Comparison of ENCODE assay signal across 13 cellular contexts in the genomic region with DNA sequence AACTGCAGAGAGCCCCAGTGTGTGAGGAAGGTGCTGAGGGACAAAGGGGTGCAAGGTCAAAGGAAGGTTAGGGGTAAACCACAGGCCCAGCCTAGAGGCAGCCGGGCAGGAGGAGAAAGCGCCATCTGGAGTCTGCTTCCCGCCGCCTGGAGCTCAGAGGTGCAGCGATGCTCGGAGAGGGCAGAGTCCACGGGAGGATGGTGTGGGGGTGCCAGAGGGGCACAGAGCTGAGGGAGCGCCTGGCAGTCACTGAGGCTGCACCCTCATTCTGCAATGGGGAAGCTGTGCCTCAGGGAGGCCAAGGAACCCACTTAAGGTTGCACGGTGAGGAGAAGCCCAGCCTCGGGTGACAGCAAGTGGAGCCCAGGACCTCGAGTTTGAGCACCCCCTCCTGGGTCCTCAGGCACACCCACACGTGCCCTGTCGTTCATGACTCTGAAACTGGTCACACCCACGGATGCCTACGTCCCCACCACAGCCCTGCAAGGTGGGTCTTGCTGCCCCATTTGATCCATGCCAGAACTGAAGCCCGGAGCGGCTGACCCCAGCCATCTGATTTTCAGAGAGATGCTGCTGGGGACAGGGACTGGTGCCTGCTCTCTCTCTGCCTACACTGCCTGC. TPM values are rescaled to one million over a fixed set of nuclear protein-coding genes. Genes with fewer than 3 reads are reported as not detected.
DNase-seq lines count a peak whose midpoint lies in the region; ATAC-seq and TF ChIP-seq lines count a peak whose summit lies in the region.
"Had no signal": no experiment of that assay in that cellular context is flagged by ENCODE, and none has a peak within 500 bp of the region (broad histone marks: within the 10 kb centered on the region; RNA-seq: fewer than 3 reads in every experiment).

No MANE protein-coding gene starts in this region.

- peaks cover 20% of the 10 kb centered on the region for H3K4me1 Mint-ChIP-seq in GM23338
- H3K4me1 Mint-ChIP-seq in activated T-cell treated with anti-CD3 and anti-CD28 coated beads, Interleukin-2, amount 50 U/mL, for 24 hours (ENCODE audit: low read depth) = peaks cover 75% of the 10 kb centered on the region
- H3K4me1 Mint-ChIP-seq in Caco-2 (ENCODE audit: low read depth, unreplicated experiment) = peaks cover 12% of the 10 kb centered on the region

- H3K9me2 ChIP-seq in GM23338 (ENCODE audit: insufficient read depth) = no peaks in the 10 kb centered on the region

- peaks cover 0 to 10% (median 5%) of the 10 kb centered on the region in 11 experiments; a peak in 7 of 22 replicates for H3K9me3 ChIP-seq in BLaER1 treated with 17β-estradiol and CSF1 and Interleukin-3, amounts not matched to agents 10 nM and 100 nM (replicated peaks in 1 of 11)
- 0 out of 2 replicates have a peak, but pooled peaks cover 7% of the 10 kb centered on the region for H3K9me3 ChIP-seq in Caco-2

- no peak overlapping the region for H3K4me3 Mint-ChIP-seq in GM23338
- H3K4me3 Mint-ChIP-seq in activated T-cell treated with anti-CD3 and anti-CD28 coated beads, Interleukin-2, amount 50 U/mL, for 24 hours = peak overlapping the region; percentile 93
- H3K4me3 Mint-ChIP-seq in Caco-2 (ENCODE audit: unreplicated experiment) = no peak overlapping the region

- H3K9me3 Mint-ChIP-seq in GM23338 (peaks cover 7% of the 10 kb centered on the region), Caco-2 (ENCODE audit: unreplicated experiment) (peaks cover 19% of the 10 kb centered on the region)
- H3K9me3 Mint-ChIP-seq in activated T-cell treated with anti-CD3 and anti-CD28 coated beads, Interleukin-2, amount 50 U/mL, for 24 hours = peaks cover 11% of the 10 kb centered on the region

- peaks cover 25 to 58% (median 45%) of the 10 kb centered on the region in 10 experiments for H3K4me1 ChIP-seq in BLaER1 treated with 17β-estradiol and CSF1 and Interleukin-3, amounts not matched to agents 10 nM and 100 nM
- H3K4me1 ChIP-seq in GM23338 (ENCODE audit: insufficient read depth) = no peaks in the 10 kb centered on the region
- H3K4me1 ChIP-seq in Caco-2 = peaks cover 6% of the 10 kb centered on the region; the same call in 1 of the 2 replicates
- H3K4me1 ChIP-seq: parathyroid adenoma had no signal

- no peak overlapping the region for H3K27ac Mint-ChIP-seq in GM23338
- peak overlapping the region; percentile 98 for H3K27ac Mint-ChIP-seq in activated T-cell treated with anti-CD3 and anti-CD28 coated beads, Interleukin-2, amount 50 U/mL, for 24 hours
- H3K27ac Mint-ChIP-seq in Caco-2 (ENCODE audit: unreplicated experiment) = no peak overlapping the region

- peaks cover 10% of the 10 kb centered on the region for H3K27me3 Mint-ChIP-seq in GM23338 (ENCODE audit: insufficient read depth, low read depth, poor library complexity)
- H3K27me3 Mint-ChIP-seq in activated T-cell treated with anti-CD3 and anti-CD28 coated beads, Interleukin-2, amount 50 U/mL, for 24 hours = no peaks in the 10 kb centered on the region
- no peaks in the 10 kb centered on the region for H3K27me3 Mint-ChIP-seq in Caco-2 (ENCODE audit: insufficient read depth, unreplicated experiment)

- H3K4me2 ChIP-seq in BLaER1 treated with 17β-estradiol and CSF1 and Interleukin-3, amounts not matched to agents 10 nM and 100 nM = peak overlapping the region in 8 of 11 experiments; percentile 77 to 87 (median 85); a peak in 18 of 22 replicates
- H3K4me2 ChIP-seq in GM23338 = no peak overlapping the region

- intact Hi-C loops in Caco-2 (cut with micrococcal nuclease; ENCODE audit: unreplicated experiment) = loop anchor here (5.0 kb wide), 1 partner anchor 71 kb away; no protein-coding TSS in a partner anchor

- 0 out of 22 replicates have a peak overlapping the region, but pooled peaks of 1 of the 11 experiments have one; percentile 5 for H3K9ac ChIP-seq in BLaER1 treated with 17β-estradiol and CSF1 and Interleukin-3, amounts not matched to agents 10 nM and 100 nM
- H3K9ac ChIP-seq: parathyroid adenoma had no signal

- DNase-seq in GM23338 (ENCODE audit: low spot score) = no peak
- DNase-seq in activated T-cell treated with anti-CD3 and anti-CD28 coated beads, Interleukin-2, amount 50 U/mL, for 24 hours = peak; percentile 70
- peak; percentile 35 for DNase-seq in germinal center (ENCODE audit: low spot score)
- DNase-seq in substantia nigra (lab: John Stamatoyannopoulos, UW) = no peak
- no peak for DNase-seq in Caco-2
- DNase-seq in DMS53 treated with DMSO at 0.1 percent for 48 hours (lab: John Stamatoyannopoulos, UW; ENCODE audit: unreplicated experiment) = no peak
- no peak for DNase-seq in NCI-H774 (lab: John Stamatoyannopoulos, UW)
- DNase-seq: IMR-90, NCI-H2171 treated with DMSO at 0.1 percent for 48 hours, SHP77 treated with DMSO at 0.1 percent for 48 hours had no signal

- H3K36me3 Mint-ChIP-seq in GM23338 (ENCODE audit: low read depth) (no peaks in the 10 kb centered on the region), Caco-2 (ENCODE audit: insufficient read depth, unreplicated experiment) (no peaks in the 10 kb centered on the region)
- peaks cover 69% of the 10 kb centered on the region for H3K36me3 Mint-ChIP-seq in activated T-cell treated with anti-CD3 and anti-CD28 coated beads, Interleukin-2, amount 50 U/mL, for 24 hours (ENCODE audit: low read depth)

- no TSS peak for BruUV-seq in Caco-2 (replicated peaks; lab: Mats Ljungman, UMichigan)

- H3K27ac ChIP-seq in BLaER1 treated with 17β-estradiol and CSF1 and Interleukin-3, amounts not matched to agents 10 nM and 100 nM = no peak overlapping the region
- no peak overlapping the region for H3K27ac ChIP-seq in GM23338 (ENCODE audit: low read depth)
- H3K27ac ChIP-seq in substantia nigra (ENCODE audit: low read depth, low read length, poor library complexity, severe bottlenecking) = no peak overlapping the region
- H3K27ac ChIP-seq: cardiac muscle cell, parathyroid adenoma had no signal

- peak; percentile 60 for ATAC-seq in GM23338

- H3F3A ChIP-seq in GM23338 (replicated peaks; ENCODE audit: low read depth) = no peaks in the 10 kb centered on the region

- H3K27me3 ChIP-seq in BLaER1 treated with 17β-estradiol and CSF1 and Interleukin-3, amounts not matched to agents 10 nM and 100 nM = peaks cover 0 to 10% (median 0%) of the 10 kb centered on the region in 11 experiments; a peak in 2 of 22 replicates
- no peaks in the 10 kb centered on the region for H3K27me3 ChIP-seq in GM23338 (ENCODE audit: insufficient read depth)
- H3K27me3 ChIP-seq in Caco-2 (replicated peaks; ENCODE audit: control insufficient read depth, insufficient read depth, low read length) = no peaks in the 10 kb centered on the region
- H3K27me3 ChIP-seq: cardiac muscle cell had no signal

- CTCF ChIA-PET in Caco-2 (lab: Charles Lee) = interaction anchor here (0.7 kb wide), 1 partner anchor 61 kb away, joined by 3 read pairs; no protein-coding TSS in a partner anchor

- peaks cover 0 to 7% (median 0%) of the 10 kb centered on the region in 11 experiments; a peak in 1 of 22 replicates for H4K20me1 ChIP-seq in BLaER1 treated with 17β-estradiol and CSF1 and Interleukin-3, amounts not matched to agents 10 nM and 100 nM
- no peaks in the 10 kb centered on the region for H4K20me1 ChIP-seq in GM23338 (replicated peaks; ENCODE audit: insufficient read depth)

- no peak overlapping the region for H3K4me3 ChIP-seq in BLaER1 treated with 17β-estradiol and CSF1 and Interleukin-3, amounts not matched to agents 10 nM and 100 nM
- H3K4me3 ChIP-seq in GM23338 = no peak overlapping the region
- no peak overlapping the region for H3K4me3 ChIP-seq in Caco-2 (ENCODE audit: low read depth, low read length)
- H3K4me3 ChIP-seq: cardiac muscle cell had no signal

- H3K36me3 ChIP-seq in BLaER1 treated with 17β-estradiol and CSF1 and Interleukin-3, amounts not matched to agents 10 nM and 100 nM = no peaks in the 10 kb centered on the region
- H3K36me3 ChIP-seq in GM23338 (ENCODE audit: insufficient read depth) = no peaks in the 10 kb centered on the region
- no peaks in the 10 kb centered on the region for H3K36me3 ChIP-seq in Caco-2 (ENCODE audit: control insufficient read depth, insufficient read depth, low read length)
- H3K36me3 ChIP-seq: cardiac muscle cell had no signal

- peak; percentile 9 to 57; a peak in 2 of 4 replicates for TF ChIP-seq CTCF in GM23338 (conservative IDR thresholded peaks at IDR 0.05; ENCODE audit: low read depth in 2 of 2)
- peak in 1 of 2 experiments; percentile 2 for TF ChIP-seq CTCF in Caco-2 (IDR thresholded peaks at IDR 0.05; ENCODE audit: insufficient read depth in 1 of 2, low read depth in 1 of 2, low read length in 1 of 2, severe bottlenecking in 1 of 2, unreplicated experiment in 1 of 2)

- no peaks in the 10 kb centered on the region for H3K79me2 ChIP-seq in GM23338 (replicated peaks; ENCODE audit: insufficient read depth)
- H3K79me2 ChIP-seq: parathyroid adenoma had no signal

- POLR2A ChIA-PET in Caco-2 (lab: Charles Lee) = no interaction called here

- H2AFZ ChIP-seq in GM23338 = no peak overlapping the region
- H2AFZ ChIP-seq: parathyroid adenoma had no signal

TF ChIP-seq in GM23338, 12 proteins besides CTCF, POLR2A, EP300 and RAD21 (continues in another document):
- TF ChIP-seq CREB1 (CRISPR knock-in tag; IDR thresholded peaks at IDR 0.05; ENCODE audit: low read depth) (no peak), JUNB (IDR thresholded peaks at IDR 0.05; ENCODE audit: unreplicated experiment) (no peak)

RNA-seq across cellular contexts. Expression of gene IL2RB, which starts 1.6 kb away (rescaled TPM):
- 1.0 and 4.8 TPM in 2 replicates for total RNA-seq in GM23338 (2014; rRNA removed; shearing (Covaris generic))
- 0.36 and 0.90 TPM in 2 replicates for polyA plus RNA-seq in GM23338 (2016; fragmentation: Nextera tagmentation; extraction: Ambion mirVana)
- not detected in 2 replicates for total RNA-seq in Caco-2 (2022)
- total RNA-seq: IMR-90 had no signal
- polyA plus RNA-seq: cardiac muscle cell had no signal

RNA-seq across cellular contexts. Expression of gene TMPRSS6, which starts 38.6 kb away (rescaled TPM):
- total RNA-seq in GM23338 (2014; rRNA removed; shearing (Covaris generic)) = not detected in 2 replicates
- 0.07 and 0.13 TPM in 2 replicates for polyA plus RNA-seq in GM23338 (2016; fragmentation: Nextera tagmentation; extraction: Ambion mirVana)
- total RNA-seq in Caco-2 (2022) = 1.5 and 1.6 TPM in 2 replicates
- total RNA-seq: cardiac muscle cell, IMR-90 had no signal
- polyA plus RNA-seq: IMR-90 had no signal

RNA-seq across cellular contexts. Expression of gene C1QTNF6, which starts 39.9 kb away (rescaled TPM):
- 2.3 and 2.6 TPM in 2 replicates for total RNA-seq in GM23338 (2014; rRNA removed; shearing (Covaris generic))
- 0.97 and 1.7 TPM in 2 replicates for polyA plus RNA-seq in GM23338 (2016; fragmentation: Nextera tagmentation; extraction: Ambion mirVana)
- total RNA-seq in Caco-2 (2022) = 7.4 and 7.7 TPM in 2 replicates

Comparison
In these comparisons a context has a peak if more than half of its experiments do, and no peak if none do; other contexts are left out.
1. DNase-seq: peak in activated T-cell treated with anti-CD3 and anti-CD28 coated beads, Interleukin-2, amount 50 U/mL, for 24 hours (single experiment) and germinal center (single experiment); none in GM23338 (single experiment), substantia nigra (0 of 49), Caco-2 (0 of 2), DMS53 treated with DMSO at 0.1 percent for 48 hours (single experiment) and NCI-H774 (single experiment).